1 cellular context compared by ENCODE assay signal in the genomic region with DNA sequence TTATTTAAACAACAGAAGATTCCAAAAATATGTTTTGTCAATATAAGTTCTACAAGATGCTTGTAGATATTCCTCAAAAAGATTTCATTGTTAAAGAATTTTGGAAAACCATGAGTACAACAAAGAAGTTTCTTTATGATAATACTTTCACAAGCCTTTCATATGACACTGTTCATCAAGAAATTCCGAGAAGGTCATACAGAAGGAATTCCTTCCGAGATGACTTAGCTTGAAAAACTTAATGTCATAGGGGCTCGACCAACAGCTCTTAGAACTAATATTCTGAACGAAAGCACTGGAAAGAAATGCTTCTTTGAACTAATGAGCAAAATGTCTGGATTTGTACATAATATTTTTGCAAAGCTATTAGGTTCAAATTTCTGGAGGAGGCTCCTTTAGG.
TF ChIP-seq lines count a peak whose summit lies in the region.

No MANE protein-coding gene starts in this region.

TF ChIP-seq in SK-N-SH treated with all-trans-retinoic acid at 6 μM for 48 hours, 23 proteins besides CTCF, POLR2A, EP300 and RAD21 (continued from another document):
- TF ChIP-seq, protein P1, sequence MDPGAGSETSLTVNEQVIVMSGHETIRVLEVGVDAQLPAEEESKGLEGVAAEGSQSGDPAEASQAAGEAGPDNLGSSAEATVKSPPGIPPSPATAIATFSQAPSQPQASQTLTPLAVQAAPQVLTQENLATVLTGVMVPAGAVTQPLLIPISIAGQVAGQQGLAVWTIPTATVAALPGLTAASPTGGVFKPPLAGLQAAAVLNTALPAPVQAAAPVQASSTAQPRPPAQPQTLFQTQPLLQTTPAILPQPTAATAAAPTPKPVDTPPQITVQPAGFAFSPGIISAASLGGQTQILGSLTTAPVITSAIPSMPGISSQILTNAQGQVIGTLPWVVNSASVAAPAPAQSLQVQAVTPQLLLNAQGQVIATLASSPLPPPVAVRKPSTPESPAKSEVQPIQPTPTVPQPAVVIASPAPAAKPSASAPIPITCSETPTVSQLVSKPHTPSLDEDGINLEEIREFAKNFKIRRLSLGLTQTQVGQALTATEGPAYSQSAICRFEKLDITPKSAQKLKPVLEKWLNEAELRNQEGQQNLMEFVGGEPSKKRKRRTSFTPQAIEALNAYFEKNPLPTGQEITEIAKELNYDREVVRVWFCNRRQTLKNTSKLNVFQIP (CRISPR knock-in tag; IDR thresholded peaks at IDR 0.05; ENCODE audit: borderline replicate concordance, low read depth) = no peak
- TF ChIP-seq SNAI2 (CRISPR knock-in tag; IDR thresholded peaks at IDR 0.05) = no peak
